ENCODE assay signal across 28 cellular contexts in the genomic region with DNA sequence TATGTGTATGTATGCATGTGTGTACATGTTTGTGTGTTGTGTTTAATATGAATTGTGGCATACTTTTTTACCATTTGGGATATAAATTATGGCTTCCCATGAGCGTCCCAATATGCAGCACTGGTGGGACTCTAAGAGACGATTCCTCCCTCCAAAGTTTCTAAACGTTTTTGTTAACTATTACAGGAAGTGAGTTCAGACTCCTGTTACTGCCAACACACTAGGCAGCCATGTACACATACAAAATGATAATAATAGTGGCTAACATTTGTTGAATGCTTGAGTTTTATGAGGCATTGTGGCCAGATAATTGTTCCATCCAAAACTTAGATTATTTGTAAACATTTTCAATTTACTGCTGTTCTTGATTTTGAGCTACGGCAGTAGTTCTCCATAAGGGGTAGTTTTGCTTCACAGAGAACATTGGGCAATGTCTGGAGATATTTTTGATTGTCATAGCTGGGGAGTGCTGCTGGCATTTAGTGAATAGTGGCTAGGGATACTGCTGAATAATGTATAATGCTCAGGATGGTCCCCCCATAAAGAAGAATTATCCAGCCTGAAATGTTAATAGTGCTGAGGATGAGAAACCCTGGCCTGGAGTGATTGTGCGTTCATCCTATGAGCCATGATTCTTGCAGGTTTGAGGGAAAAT. TPM values are rescaled to one million over a fixed set of nuclear protein-coding genes. Genes with fewer than 3 reads are reported as not detected.
DNase-seq lines count a peak whose midpoint lies in the region; ATAC-seq and TF ChIP-seq lines count a peak whose summit lies in the region.
"Had no signal": no experiment of that assay in that cellular context is flagged by ENCODE, and none has a peak within 500 bp of the region (broad histone marks: within the 10 kb centered on the region; RNA-seq: fewer than 3 reads in every experiment).

No MANE protein-coding gene starts in this region.

- TF ChIP-seq CTCF in GM23338 (conservative IDR thresholded peaks at IDR 0.05; ENCODE audit: low read depth in 2 of 2): no peak
- TF ChIP-seq CTCF in neutrophil (IDR thresholded peaks at IDR 0.05): no peak

- H3K27me3 ChIP-seq in GM23338 (ENCODE audit: insufficient read depth) (no peaks in the 10 kb centered on the region), neutrophil (no peaks in the 10 kb centered on the region)
- H3K27me3 ChIP-seq: adrenal gland, colonic mucosa, SJCRH30, vagina had no signal

- H2AFZ ChIP-seq in GM23338: no peak overlapping the region
- H2AFZ ChIP-seq: parathyroid adenoma had no signal

- no peak overlapping the region for H3K4me2 ChIP-seq in GM23338

- no peak overlapping the region for H3K4me3 ChIP-seq in GM23338
- H3K4me3 ChIP-seq in neutrophil (ENCODE audit: low read depth in 1 of 2, low read length in 1 of 2): no peak overlapping the region
- H3K4me3 ChIP-seq: adrenal gland, colonic mucosa, SJCRH30, vagina had no signal

- H3K9me3 ChIP-seq in neutrophil: no peaks in the 10 kb centered on the region
- H3K9me3 ChIP-seq: colonic mucosa, vagina had no signal

- peaks cover 23% of the 10 kb centered on the region for H3K4me1 Mint-ChIP-seq in GM23338

- DNase-seq in GM23338 (ENCODE audit: low spot score) (no peak), NOMO-1 treated with DMSO at 0.1 percent for 48 hours (lab: John Stamatoyannopoulos, UW; ENCODE audit: unreplicated experiment) (peak; percentile 71), fibroblast of gingiva (ENCODE audit: low read depth) (peak; percentile 29), Kasumi-1 (lab: John Stamatoyannopoulos, UW) (no peak), amniotic stem cell (lab: John Stamatoyannopoulos, UW) (no peak)
- DNase-seq in activated naive CD4-positive, alpha-beta T cell treated with anti-CD3 and anti-CD28 coated beads, Interleukin-2, amount 50 U/mL, for 72 hours (ENCODE audit: low spot score in 2 of 2): no peak
- DNase-seq: activated CD4-positive, alpha-beta memory T cell treated with anti-CD3 and anti-CD28 coated beads, Interleukin-2, amount 10 ng/mL, durations not matched to agents 7 days and 5 days; activated CD4-positive, CD25-positive, alpha-beta regulatory T cell treated with anti-CD3 and anti-CD28 coated beads, Interleukin-2, amount 50 U/mL, for 72 hours; activated effector memory CD4-positive, alpha-beta T cell treated with anti-CD3 and anti-CD28 coated beads, Interleukin-2, amount 50 U/mL, for 16 hours; adrenal gland; CD4-positive, CD25-positive, alpha-beta regulatory T cell; colonic mucosa; DMS153; IMR-90; kidney glomerular epithelial cell; naive B cell; NCI-H1436; NCI-H2107; NCI-H446 treated with DMSO at 0.1 percent for 48 hours; SJCRH30; stimulated activated CD4-positive, alpha-beta T cell treated with anti-CD3 and anti-CD28 coated beads, Interleukin-15, amount 100 ng/mL, for 24 hours had no signal

- peaks cover 10% of the 10 kb centered on the region for H3K36me3 Mint-ChIP-seq in GM23338 (ENCODE audit: low read depth)
- H3K36me3 Mint-ChIP-seq in activated naive CD4-positive, alpha-beta T cell treated with anti-CD3 and anti-CD28 coated beads, Interleukin-2, amount 50 U/mL, for 72 hours: peaks cover under 1 to 2% of the 10 kb centered on the region in 2 donors

- no peak for ATAC-seq in GM23338
- ATAC-seq in activated naive CD4-positive, alpha-beta T cell treated with anti-CD3 and anti-CD28 coated beads, Interleukin-2, amount 50 U/mL, for 72 hours: no peak
- ATAC-seq: HCT116, sciatic nerve had no signal

- H4K20me1 ChIP-seq in GM23338 (replicated peaks; ENCODE audit: insufficient read depth): peaks cover 23% of the 10 kb centered on the region

- no peaks in the 10 kb centered on the region for H3K27me3 Mint-ChIP-seq in GM23338 (ENCODE audit: insufficient read depth, low read depth, poor library complexity)
- H3K27me3 Mint-ChIP-seq: activated CD4-positive, alpha-beta memory T cell treated with anti-CD3 and anti-CD28 coated beads, Interleukin-2, amount 10 ng/mL, durations not matched to agents 7 days and 5 days; CD4-positive, CD25-positive, alpha-beta regulatory T cell; memory B cell; naive B cell; stimulated activated naive CD8-positive, alpha-beta T cell treated with anti-CD3 and anti-CD28 coated beads, Interleukin-15, Interleukin-2, amounts not matched to agents 100 ng/mL and 50 ng/mL, for 24 hours had no signal

- no peaks in the 10 kb centered on the region for H3K9me2 ChIP-seq in GM23338 (ENCODE audit: insufficient read depth)

- peaks cover 92% of the 10 kb centered on the region for H3K79me2 ChIP-seq in GM23338 (replicated peaks; ENCODE audit: insufficient read depth)

- H3K27ac ChIP-seq in GM23338 (ENCODE audit: low read depth): peak overlapping the region; percentile 24; the same call in 1 of the 2 replicates
- H3K27ac ChIP-seq in neutrophil: peak overlapping the region; percentile 52
- H3K27ac ChIP-seq: adrenal gland, colonic mucosa, parathyroid adenoma, SJCRH30, vagina had no signal

- no peak overlapping the region for H3K4me3 Mint-ChIP-seq in GM23338
- H3K4me3 Mint-ChIP-seq: activated CD4-positive, alpha-beta memory T cell treated with anti-CD3 and anti-CD28 coated beads, Interleukin-2, amount 10 ng/mL, durations not matched to agents 7 days and 5 days; memory B cell; naive B cell; stimulated activated naive CD8-positive, alpha-beta T cell treated with anti-CD3 and anti-CD28 coated beads, Interleukin-15, Interleukin-2, amounts not matched to agents 100 ng/mL and 50 ng/mL, for 24 hours had no signal

- H3K27ac Mint-ChIP-seq in GM23338: no peak overlapping the region
- H3K27ac Mint-ChIP-seq in activated naive CD4-positive, alpha-beta T cell treated with anti-CD3 and anti-CD28 coated beads, Interleukin-2, amount 50 U/mL, for 72 hours: no peak overlapping the region
- H3K27ac Mint-ChIP-seq: activated CD4-positive, alpha-beta memory T cell treated with anti-CD3 and anti-CD28 coated beads, Interleukin-2, amount 10 ng/mL, durations not matched to agents 7 days and 5 days; memory B cell; stimulated activated naive CD8-positive, alpha-beta T cell treated with anti-CD3 and anti-CD28 coated beads, Interleukin-15, Interleukin-2, amounts not matched to agents 100 ng/mL and 50 ng/mL, for 24 hours had no signal

- H3K4me1 ChIP-seq in GM23338 (ENCODE audit: insufficient read depth) (peaks cover 14% of the 10 kb centered on the region), neutrophil (ENCODE audit: control insufficient read depth in 1 of 2, insufficient read depth in 1 of 2, low read depth in 1 of 2, low read length in 1 of 2) (peaks cover 11 to 15% of the 10 kb centered on the region in 2 experiments)
- H3K4me1 ChIP-seq: colonic mucosa, SJCRH30 had no signal

- no peaks in the 10 kb centered on the region for H3F3A ChIP-seq in GM23338 (replicated peaks; ENCODE audit: low read depth)

- H3K36me3 ChIP-seq in GM23338 (ENCODE audit: insufficient read depth) (no peaks in the 10 kb centered on the region), neutrophil (no peaks in the 10 kb centered on the region)
- H3K36me3 ChIP-seq: adrenal gland, colonic mucosa, vagina had no signal

- H3K9me3 Mint-ChIP-seq in GM23338: peaks cover 10% of the 10 kb centered on the region
- peaks cover under 1 to 1% of the 10 kb centered on the region in 2 donors for H3K9me3 Mint-ChIP-seq in activated naive CD4-positive, alpha-beta T cell treated with anti-CD3 and anti-CD28 coated beads, Interleukin-2, amount 50 U/mL, for 72 hours

TF ChIP-seq in GM23338, 12 proteins besides CTCF, POLR2A, EP300 and RAD21:
- no peak for TF ChIP-seq NANOG (IDR thresholded peaks at IDR 0.05; ENCODE audit: borderline replicate concordance)
- no peak for TF ChIP-seq JUNB (IDR thresholded peaks at IDR 0.05; ENCODE audit: unreplicated experiment)
- TF ChIP-seq ZNF331 (CRISPR knock-in tag; IDR thresholded peaks at IDR 0.05; ENCODE audit: low read depth): no peak
- no peak for TF ChIP-seq EZH2 (IDR thresholded peaks at IDR 0.05; ENCODE audit: low read depth, unreplicated experiment)
- no peak for TF ChIP-seq STAT1 (IDR thresholded peaks at IDR 0.05; ENCODE audit: unreplicated experiment)
- no peak for TF ChIP-seq EZH2phosphoT487 (IDR thresholded peaks at IDR 0.05; ENCODE audit: unreplicated experiment)
- no peak for TF ChIP-seq ZNF114 (CRISPR knock-in tag; IDR thresholded peaks at IDR 0.05)

RNA-seq across cellular contexts. Expression of gene ARID2, which starts 45.1 kb away (rescaled TPM):
- total RNA-seq in GM23338 (2014; rRNA removed; shearing (Covaris generic)): 44.4 and 54.9 TPM in 2 replicates
- 24.8 and 26.5 TPM in 2 replicates for polyA plus RNA-seq in GM23338 (2016; fragmentation: Nextera tagmentation; extraction: Ambion mirVana)
- 10 to 100 TPM; 25.7 to 31.5 TPM for total RNA-seq in activated naive CD4-positive, alpha-beta T cell treated with anti-CD3 and anti-CD28 coated beads, Interleukin-2, amount 50 U/mL, for 72 hours

Comparison
In these comparisons a context has a peak if more than half of its experiments do, and no peak if none do; other contexts are left out.
1. DNase-seq: peak in NOMO-1 treated with DMSO at 0.1 percent for 48 hours (single experiment) and fibroblast of gingiva (single experiment); none in GM23338 (single experiment), Kasumi-1 (0 of 2), activated naive CD4-positive, alpha-beta T cell treated with anti-CD3 and anti-CD28 coated beads, Interleukin-2, amount 50 U/mL, for 72 hours (0 of 2) and amniotic stem cell (single experiment).